In the genomic region with DNA sequence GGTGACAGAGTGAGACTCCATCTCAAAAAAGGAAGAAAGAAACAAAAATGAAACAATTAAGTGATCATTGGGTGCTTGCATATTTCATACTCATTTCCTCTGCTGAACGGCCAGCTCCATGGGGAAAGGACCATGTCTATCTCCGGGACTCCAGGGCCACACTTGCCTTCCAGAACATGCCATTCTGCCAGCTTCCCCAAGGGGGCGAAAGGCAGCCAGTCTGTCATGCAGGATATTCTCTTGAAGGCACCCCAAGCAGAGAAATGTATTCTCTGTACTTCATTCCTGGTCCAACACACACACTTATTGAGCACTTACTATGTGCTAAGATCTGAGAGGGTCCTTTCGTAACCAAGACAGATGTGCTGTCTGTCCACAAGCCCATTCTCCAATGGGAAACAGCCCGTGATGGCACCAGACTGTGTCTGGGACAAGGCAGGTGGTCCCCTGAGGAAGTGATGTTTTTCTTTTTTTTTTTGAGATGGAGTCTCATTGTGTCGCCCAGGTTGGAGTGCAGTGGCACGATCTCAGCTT, we compare ENCODE assay signal across 8 cellular contexts. TPM values are rescaled to one million over a fixed set of nuclear protein-coding genes. Genes with fewer than 3 reads are reported as not detected.
A peak's percentile ranks its signal among the peaks of the same experiment; 100 is the strongest.
DNase-seq lines count a peak whose midpoint lies in the region; TF ChIP-seq lines count a peak whose summit lies in the region.

No MANE protein-coding gene starts in this region.

- DNase-seq in CD14-positive monocyte (ENCODE audit: low spot score): peak; percentile 82
- peak; percentile 23 for DNase-seq in HT1080 (ENCODE audit: low read depth)
- peak; percentile 82 for DNase-seq in activated CD4-positive, alpha-beta T cell treated with anti-CD3 and anti-CD28 coated beads, Interleukin-2, amount 10 ng/mL, durations not matched to agents 24 days and 14 days
- peak; percentile 28 for DNase-seq in iris pigment epithelial cell (ENCODE audit: low read depth)
- no peak for DNase-seq in activated CD4-positive, CD25-positive, alpha-beta regulatory T cell (lab: John Stamatoyannopoulos, UW)
- DNase-seq in NCI-H774 (lab: John Stamatoyannopoulos, UW): no peak
- DNase-seq in 8988T: no peak
- no peak for DNase-seq in activated CD4-positive, CD25-positive, alpha-beta regulatory T cell treated with anti-CD3 and anti-CD28 coated beads, Interleukin-2, amount 50 U/mL, for 72 hours

- H3K27me3 Mint-ChIP-seq in CD14-positive monocyte (ENCODE audit: low read depth in 3 of 3): peaks cover 0 to 5% (median 3%) of the 10 kb centered on the region in 3 donors
- no peaks in the 10 kb centered on the region for H3K27me3 Mint-ChIP-seq in activated CD4-positive, alpha-beta T cell treated with anti-CD3 and anti-CD28 coated beads, Interleukin-2, amount 10 ng/mL, durations not matched to agents 24 days and 14 days

- peak overlapping the region; percentile 82 to 95 (median 90) for H3K27ac Mint-ChIP-seq in CD14-positive monocyte
- no peak overlapping the region for H3K27ac Mint-ChIP-seq in activated CD4-positive, alpha-beta T cell treated with anti-CD3 and anti-CD28 coated beads, Interleukin-2, amount 10 ng/mL, durations not matched to agents 24 days and 14 days

- TF ChIP-seq CTCF in CD14-positive monocyte (IDR thresholded peaks at IDR 0.05): peak; percentile 81

- H3K9me3 Mint-ChIP-seq in CD14-positive monocyte: peaks cover 0 to 5% (median 0%) of the 10 kb centered on the region in 7 donors
- H3K9me3 Mint-ChIP-seq in activated CD4-positive, alpha-beta T cell treated with anti-CD3 and anti-CD28 coated beads, Interleukin-2, amount 10 ng/mL, durations not matched to agents 24 days and 14 days: no peaks in the 10 kb centered on the region

- H3K4me1 Mint-ChIP-seq in CD14-positive monocyte: peaks cover 40% of the 10 kb centered on the region
- H3K4me1 Mint-ChIP-seq in activated CD4-positive, alpha-beta T cell treated with anti-CD3 and anti-CD28 coated beads, Interleukin-2, amount 10 ng/mL, durations not matched to agents 24 days and 14 days: peaks cover 14% of the 10 kb centered on the region

- H3K4me3 Mint-ChIP-seq in CD14-positive monocyte: peak overlapping the region in 1 of 2 donors; percentile 11
- no peak overlapping the region for H3K4me3 Mint-ChIP-seq in activated CD4-positive, alpha-beta T cell treated with anti-CD3 and anti-CD28 coated beads, Interleukin-2, amount 10 ng/mL, durations not matched to agents 24 days and 14 days

- H3K36me3 Mint-ChIP-seq in CD14-positive monocyte: peaks cover 36 to 71% of the 10 kb centered on the region in 2 donors
- H3K36me3 Mint-ChIP-seq in activated CD4-positive, alpha-beta T cell treated with anti-CD3 and anti-CD28 coated beads, Interleukin-2, amount 10 ng/mL, durations not matched to agents 24 days and 14 days (ENCODE audit: low read depth): peaks cover 3% of the 10 kb centered on the region

- intact Hi-C loops in CD14-positive monocyte (cut with micrococcal nuclease): loop anchor here in 1 of 2 donors (5.0 kb wide), 1 partner anchor 144 kb away; a partner anchor contains a TSS
- intact Hi-C loops in activated CD4-positive, alpha-beta T cell treated with anti-CD3 and anti-CD28 coated beads, Interleukin-2, amount 10 ng/mL, durations not matched to agents 24 days and 14 days (cut with micrococcal nuclease): loop anchor here (10.0 kb wide), 1 partner anchor 66 kb away; no protein-coding TSS in a partner anchor

RNA-seq across cellular contexts. Expression of a gene that starts 10.2 kb away (rescaled TPM):
- under 1 TPM; 0.17 to 0.29 TPM for polyA plus RNA-seq in CD14-positive monocyte
- 33.8 and 47.1 TPM in 2 replicates for total RNA-seq in HT1080 (2014; rRNA removed; shearing (Covaris generic))
- 76.8 and 93.2 TPM in 2 replicates for polyA plus RNA-seq in HT1080 (2015; cell fraction: cytosol; rRNA removed)
- 53.8 and 64.1 TPM in 2 replicates for polyA plus RNA-seq in HT1080 (2015; cell fraction: nucleus; rRNA removed)
- 92.4 and 93.7 TPM in 2 replicates for total RNA-seq in activated CD4-positive, alpha-beta T cell treated with anti-CD3 and anti-CD28 coated beads, Interleukin-2, amount 10 ng/mL, durations not matched to agents 24 days and 14 days

RNA-seq across cellular contexts. Expression of a gene that starts 13.0 kb away (rescaled TPM):
- 100 to 1,000 TPM; 134 to 149 TPM for polyA plus RNA-seq in CD14-positive monocyte
- total RNA-seq in HT1080 (2014; rRNA removed; shearing (Covaris generic)): not detected in 2 replicates
- polyA plus RNA-seq in HT1080 (2015; cell fraction: cytosol; rRNA removed): not detected in 2 replicates
- polyA plus RNA-seq in HT1080 (2015; cell fraction: nucleus; rRNA removed): not detected in 2 replicates
- total RNA-seq in activated CD4-positive, alpha-beta T cell treated with anti-CD3 and anti-CD28 coated beads, Interleukin-2, amount 10 ng/mL, durations not matched to agents 24 days and 14 days: 2.7 and 3.6 TPM in 2 replicates

RNA-seq across cellular contexts. Expression of a gene that starts 25.2 kb away (rescaled TPM):
- polyA plus RNA-seq in CD14-positive monocyte: 10 to 100 TPM; 51.3 to 56.7 TPM
- total RNA-seq in HT1080 (2014; rRNA removed; shearing (Covaris generic)): 49.2 and 55.8 TPM in 2 replicates
- 56.1 and 67.8 TPM in 2 replicates for polyA plus RNA-seq in HT1080 (2015; cell fraction: cytosol; rRNA removed)
- polyA plus RNA-seq in HT1080 (2015; cell fraction: nucleus; rRNA removed): 23.5 and 27.6 TPM in 2 replicates
- total RNA-seq in activated CD4-positive, alpha-beta T cell treated with anti-CD3 and anti-CD28 coated beads, Interleukin-2, amount 10 ng/mL, durations not matched to agents 24 days and 14 days: 17.6 and 22.4 TPM in 2 replicates

Comparison
In these comparisons a context has a peak if more than half of its experiments do, and no peak if none do; other contexts are left out.
1. DNase-seq: peak in CD14-positive monocyte (single experiment), HT1080 (single experiment), activated CD4-positive, alpha-beta T cell treated with anti-CD3 and anti-CD28 coated beads, Interleukin-2, amount 10 ng/mL, durations not matched to agents 24 days and 14 days (single experiment) and iris pigment epithelial cell (single experiment); none in activated CD4-positive, CD25-positive, alpha-beta regulatory T cell (0 of 4), NCI-H774 (single experiment), 8988T (single experiment) and activated CD4-positive, CD25-positive, alpha-beta regulatory T cell treated with anti-CD3 and anti-CD28 coated beads, Interleukin-2, amount 50 U/mL, for 72 hours (single experiment).